Comparison of ENCODE assay signal across 8 cellular contexts in genomic region chr19:33522371-33522662, GRCh38. TPM values are rescaled to one million over a fixed set of nuclear protein-coding genes. Genes with fewer than 3 reads are reported as not detected.
DNase-seq lines count a peak whose midpoint lies in the region; ATAC-seq, FAIRE-seq and TF ChIP-seq lines count a peak whose summit lies in the region.

No MANE protein-coding gene starts in this region.

- peak overlapping the region; percentile 75 for H3K27ac ChIP-seq in left ventricle myocardium inferior (replicated peaks)
- no peak overlapping the region for H3K27ac ChIP-seq in GM12878 (ENCODE audit: control insufficient read depth, insufficient read depth)
- H3K27ac ChIP-seq in mucosa of rectum (ENCODE audit: low read depth in 2 of 2, low read length in 2 of 2) = no peak overlapping the region
- no peak overlapping the region for H3K27ac ChIP-seq in uterus

- peak overlapping the region; percentile 90 for H3K4me2 ChIP-seq in GM12878 (ENCODE audit: control insufficient read depth, insufficient read depth)

- intact Hi-C loops in left ventricle myocardium inferior (cut with micrococcal nuclease) (no loop called here), left cardiac atrium (cut with DNase I) (no loop called here), GM12878 (cut with micrococcal nuclease; ENCODE audit: unreplicated experiment) (no loop called here), uterus (cut with DNase I; ENCODE audit: low total_unique reads) (no loop called here)

- TF ChIP-seq POLR2A in GM12878 (IDR thresholded peaks at IDR 0.05; ENCODE audit: low read depth, low read length) (no peak), uterus (IDR thresholded peaks at IDR 0.05) (no peak)

- H3K4me1 ChIP-seq in left ventricle myocardium inferior = peaks cover 23% of the 10 kb centered on the region
- peaks cover 5% of the 10 kb centered on the region for H3K4me1 ChIP-seq in GM12878 (ENCODE audit: control insufficient read depth, insufficient read depth, low read length)
- H3K4me1 ChIP-seq in mucosa of rectum (ENCODE audit: control insufficient read depth in 2 of 2, insufficient read depth in 2 of 2, low read length in 2 of 2) = peaks cover 6 to 10% of the 10 kb centered on the region in 2 donors
- H3K4me1 ChIP-seq in uterus = no peaks in the 10 kb centered on the region

- H3K27me3 ChIP-seq in left ventricle myocardium inferior (ENCODE audit: low read depth) (peaks cover 12% of the 10 kb centered on the region), GM12878 (replicated peaks in 1 of 2; ENCODE audit: control insufficient read depth in 2 of 2, insufficient read depth in 2 of 2, low read length in 1 of 2) (no peaks in the 10 kb centered on the region; a peak in 1 of 4 replicates), mucosa of rectum (ENCODE audit: control insufficient read depth in 2 of 2, insufficient read depth in 2 of 2, low read length in 2 of 2) (peaks cover 0 to 2% of the 10 kb centered on the region in 2 donors), uterus (no peaks in the 10 kb centered on the region)

- RAD21 ChIA-PET in GM12878 (lab: Charles Lee; ENCODE audit: unreplicated experiment) = no interaction called here

- SMC1A ChIA-PET in GM12878 (lab: Charles Lee; ENCODE audit: uncharacterized antibody, unreplicated experiment) = no interaction called here

- H3K4me3 ChIP-seq in left ventricle myocardium inferior (peak overlapping the region; percentile 97), GM12878 (no peak overlapping the region; the same call in 1 of the 2 replicates), mucosa of rectum (ENCODE audit: low read length in 2 of 2) (peak overlapping the region; percentile 79 to 81), uterus (peak overlapping the region; percentile 46 to 93)

- no peak overlapping the region; the same call in 1 of the 2 replicates for H3K9ac ChIP-seq in GM12878 (ENCODE audit: control insufficient read depth, insufficient read depth, low read length)
- H3K9ac ChIP-seq in mucosa of rectum (ENCODE audit: low read depth in 1 of 2, low read length in 2 of 2) = peak overlapping the region; percentile 35 to 56

- no peak for ATAC-seq in left cardiac atrium
- no peak for ATAC-seq in GM12878
- no peak for ATAC-seq in GM21619 (IDR thresholded peaks at IDR 0.05; ENCODE audit: unreplicated experiment)

- H3K9me3 ChIP-seq in left ventricle myocardium inferior (replicated peaks) = no peaks in the 10 kb centered on the region
- no peaks in the 10 kb centered on the region for H3K9me3 ChIP-seq in GM12878 (replicated peaks; ENCODE audit: control insufficient read depth, insufficient read depth, low read length)
- H3K9me3 ChIP-seq in mucosa of rectum (ENCODE audit: control insufficient read depth in 2 of 2, low read length in 2 of 2) = no peaks in the 10 kb centered on the region
- H3K9me3 ChIP-seq in uterus = no peaks in the 10 kb centered on the region

- no peak for TF ChIP-seq RAD21 in GM12878 (IDR thresholded peaks at IDR 0.05; ENCODE audit: insufficient read depth, low read depth, low read length)

- CTCF ChIA-PET in GM12878 (lab: Yijun Ruan, JAX) = no interaction called here

- no peaks in the 10 kb centered on the region for H4K20me1 ChIP-seq in GM12878 (ENCODE audit: control insufficient read depth, insufficient read depth)

- POLR2A ChIA-PET in GM12878 (lab: Charles Lee) = no interaction called here

- no peaks in the 10 kb centered on the region for H3K79me2 ChIP-seq in GM12878 (ENCODE audit: control insufficient read depth, insufficient read depth, low read length)

- no peak for FAIRE-seq in GM12878 (lab: Jason Lieb, UNC)

- no TSS peak for BruUV-seq in GM12878 (replicated peaks; lab: Mats Ljungman, UMichigan)

- in situ Hi-C loops in GM12878 (cut with MboI) = no loop called here

- no peak for TF ChIP-seq EP300 in GM12878 (IDR thresholded peaks at IDR 0.05; ENCODE audit: borderline replicate concordance in 1 of 2, control insufficient read depth in 1 of 2, low read depth in 2 of 2, low read length in 2 of 2)

- H3K36me3 ChIP-seq in left ventricle myocardium inferior = no peaks in the 10 kb centered on the region
- H3K36me3 ChIP-seq in GM12878 (ENCODE audit: control insufficient read depth in 2 of 2, insufficient read depth in 2 of 2, low read length in 1 of 2) = no peaks in the 10 kb centered on the region
- H3K36me3 ChIP-seq in mucosa of rectum (ENCODE audit: control insufficient read depth in 2 of 2, insufficient read depth in 2 of 2, low read length in 2 of 2) = no peaks in the 10 kb centered on the region
- no peaks in the 10 kb centered on the region for H3K36me3 ChIP-seq in uterus

- DNase-seq in left ventricle myocardium inferior = no peak
- no peak for DNase-seq in left cardiac atrium
- DNase-seq in GM12878 (ENCODE audit: low read depth, low spot score) = no peak
- no peak for DNase-seq in uterus
- DNase-seq in KG1 (lab: John Stamatoyannopoulos, UW) = no peak
- no peak for DNase-seq in putamen (ENCODE audit: low spot score)

- WGBS in GM12878 (ENCODE audit: insufficient coverage, insufficient replicate concordance, low lambda C conversion rate, missing lambda C conversion rate) = 55% methylated on average over 4 of the region's 5 CpGs

- TF ChIP-seq CTCF in left ventricle myocardium inferior (IDR thresholded peaks at IDR 0.05; ENCODE audit: borderline replicate concordance) (no peak), GM12878 (IDR thresholded peaks at IDR 0.05 in 2 of 3, conservative IDR thresholded peaks at IDR 0.05 in 1 of 3; ENCODE audit: control insufficient read depth in 2 of 3, extremely low read depth in 1 of 3, insufficient read depth in 1 of 3, low read depth in 3 of 3, low read length in 3 of 3) (no peak), uterus (IDR thresholded peaks at IDR 0.05) (no peak)

- peak overlapping the region; percentile 85 for H2AFZ ChIP-seq in GM12878 (ENCODE audit: control insufficient read depth, low read depth, low read length)

TF ChIP-seq in GM12878, 131 proteins besides CTCF, POLR2A, EP300 and RAD21 (continues in another document):
- TF ChIP-seq PKNOX1 (IDR thresholded peaks at IDR 0.05) (no peak), TAF1 (IDR thresholded peaks at IDR 0.05; ENCODE audit: borderline replicate concordance, low read depth, low read length) (no peak), CREB1 (IDR thresholded peaks at IDR 0.05; ENCODE audit: low read depth) (no peak), HDAC6 (IDR thresholded peaks at IDR 0.05; ENCODE audit: unreplicated experiment) (no peak), RELA (IDR thresholded peaks at IDR 0.05; ENCODE audit: borderline replicate concordance, partially characterized antibody) (no peak), CHD4 (IDR thresholded peaks at IDR 0.05) (no peak), SIX5 (IDR thresholded peaks at IDR 0.05; ENCODE audit: low read depth, low read length, severe bottlenecking) (no peak), SMAD5 (IDR thresholded peaks at IDR 0.05; ENCODE audit: low read depth) (no peak), GABPA (IDR thresholded peaks at IDR 0.05; ENCODE audit: low read depth) (no peak)
- TF ChIP-seq, protein P1, sequence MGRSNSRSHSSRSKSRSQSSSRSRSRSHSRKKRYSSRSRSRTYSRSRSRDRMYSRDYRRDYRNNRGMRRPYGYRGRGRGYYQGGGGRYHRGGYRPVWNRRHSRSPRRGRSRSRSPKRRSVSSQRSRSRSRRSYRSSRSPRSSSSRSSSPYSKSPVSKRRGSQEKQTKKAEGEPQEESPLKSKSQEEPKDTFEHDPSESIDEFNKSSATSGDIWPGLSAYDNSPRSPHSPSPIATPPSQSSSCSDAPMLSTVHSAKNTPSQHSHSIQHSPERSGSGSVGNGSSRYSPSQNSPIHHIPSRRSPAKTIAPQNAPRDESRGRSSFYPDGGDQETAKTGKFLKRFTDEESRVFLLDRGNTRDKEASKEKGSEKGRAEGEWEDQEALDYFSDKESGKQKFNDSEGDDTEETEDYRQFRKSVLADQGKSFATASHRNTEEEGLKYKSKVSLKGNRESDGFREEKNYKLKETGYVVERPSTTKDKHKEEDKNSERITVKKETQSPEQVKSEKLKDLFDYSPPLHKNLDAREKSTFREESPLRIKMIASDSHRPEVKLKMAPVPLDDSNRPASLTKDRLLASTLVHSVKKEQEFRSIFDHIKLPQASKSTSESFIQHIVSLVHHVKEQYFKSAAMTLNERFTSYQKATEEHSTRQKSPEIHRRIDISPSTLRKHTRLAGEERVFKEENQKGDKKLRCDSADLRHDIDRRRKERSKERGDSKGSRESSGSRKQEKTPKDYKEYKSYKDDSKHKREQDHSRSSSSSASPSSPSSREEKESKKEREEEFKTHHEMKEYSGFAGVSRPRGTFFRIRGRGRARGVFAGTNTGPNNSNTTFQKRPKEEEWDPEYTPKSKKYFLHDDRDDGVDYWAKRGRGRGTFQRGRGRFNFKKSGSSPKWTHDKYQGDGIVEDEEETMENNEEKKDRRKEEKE (IDR thresholded peaks at IDR 0.05) = no peak

RNA-seq across cellular contexts. Expression of gene PEPD, which starts 0.7 kb away (rescaled TPM):
- total RNA-seq in left ventricle myocardium inferior (30.0 TPM), left cardiac atrium (10 to 100 TPM; 40.3 to 51.7 TPM), GM12878 (2014; rRNA removed) (17.9 and 20.2 TPM in 2 replicates), GM12878 (2014; rRNA removed; fragmentation: Illumina TruSeq; extraction: Trizol) (14.8 and 17.0 TPM in 2 replicates), GM12878 (2021) (27.5 and 28.9 TPM in 2 replicates), uterus (10 to 100 TPM; 26.1 to 47.0 (median 37.9) TPM)
- total RNA-seq in GM12878 (2013; cell fraction: nucleolus; rRNA removed) = 8.6 and 8.7 TPM in 2 replicates
- 10.0 TPM for polyA plus RNA-seq in GM12878 (2011; ENCODE audit: low read depth)
- polyA plus RNA-seq in GM12878 (2011; rRNA removed) (19.0 and 20.1 TPM in 2 replicates), GM12878 (2014; fragmentation: Illumina TruSeq; extraction: Trizol) (14.5 and 20.1 TPM in 2 replicates), GM12878 (2014; fragmentation: Nextera tagmentation; extraction: Ambion mirVana) (1 to 10 TPM; 1.4 to 6.1 TPM), GM12878 (2014; rRNA removed) (40.3 and 42.3 TPM in 2 replicates), GM12878 (2016; fragmentation: Nextera tagmentation; extraction: Ambion mirVana) (10 to 100 TPM; 51.8 to 52.0 TPM)
- polyA plus RNA-seq in GM12878 (2011; cell fraction: cytosol; rRNA removed) = 28.3 and 43.0 TPM in 2 replicates
- 19.6 and 27.7 TPM in 2 replicates for polyA plus RNA-seq in GM12878 (2011; cell fraction: nucleus; rRNA removed)
- polyA plus RNA-seq in GM12878 (2012) = 15.5 and 15.9 TPM in 2 replicates
- polyA minus RNA-seq in GM12878 (2011; rRNA and poly(A)+ RNA removed) = 20.3 and 27.4 TPM in 2 replicates
- polyA minus RNA-seq in GM12878 (2011; cell fraction: cytosol; rRNA and poly(A)+ RNA removed) = 6.7 and 10.6 TPM in 2 replicates
- polyA minus RNA-seq in GM12878 (2011; cell fraction: nucleus; rRNA and poly(A)+ RNA removed) = 4.6 and 8.7 TPM in 2 replicates
